9 cellular contexts compared by ENCODE assay signal in genomic region chr4:87896020-87896621, GRCh38.
A peak's percentile ranks its signal among the peaks of the same experiment; 100 is the strongest.
DNase-seq lines count a peak whose midpoint lies in the region; ATAC-seq, FAIRE-seq and TF ChIP-seq lines count a peak whose summit lies in the region.
"Had no signal": no experiment of that assay in that cellular context is flagged by ENCODE, and none has a peak within 500 bp of the region (broad histone marks: within the 10 kb centered on the region; RNA-seq: fewer than 3 reads in every experiment).

No MANE protein-coding gene starts in this region.

- H3K36me3 ChIP-seq in Karpas-422 (ENCODE audit: insufficient read depth, low read length) (no peaks in the 10 kb centered on the region), keratinocyte (ENCODE audit: control insufficient read depth in 2 of 2, extremely low read depth in 1 of 2, insufficient read depth in 2 of 2, low read length in 2 of 2) (no peaks in the 10 kb centered on the region)

- H4K20me1 ChIP-seq in Karpas-422 (ENCODE audit: insufficient read depth, low read depth, low read length) (no peaks in the 10 kb centered on the region), keratinocyte (ENCODE audit: control insufficient read depth, extremely low read depth, insufficient read depth, low read length) (no peaks in the 10 kb centered on the region)

- DNase-seq in CD1c-positive myeloid dendritic cell (ENCODE audit: extremely low spot score) (peak; percentile 82), Karpas-422 (no peak), keratinocyte (ENCODE audit: low read depth, low spot score) (peak; percentile 76), D721Med (ENCODE audit: insufficient read length, low spot score) (no peak), GM10248 (ENCODE audit: extremely low spot score) (no peak)

- no peaks in the 10 kb centered on the region for H3K79me2 ChIP-seq in Karpas-422 (ENCODE audit: low read length)
- no peaks in the 10 kb centered on the region for H3K79me2 ChIP-seq in keratinocyte (ENCODE audit: control insufficient read depth, insufficient read depth, low read length)

- H3K4me1 ChIP-seq in Karpas-422 (ENCODE audit: low read length) (peaks cover 14% of the 10 kb centered on the region), keratinocyte (ENCODE audit: control insufficient read depth, extremely low read depth, insufficient read depth, low read length) (peaks cover 16% of the 10 kb centered on the region)

- dilution Hi-C loops in keratinocyte (cut with MboI; ENCODE audit: extremely low pct_ligation_motif_present, low sequenced_read_pairs), result no loop called here

- H3K9me2 ChIP-seq in Karpas-422 (replicated peaks; ENCODE audit: insufficient read depth, low read length), result no peaks in the 10 kb centered on the region

- H3K27me3 Mint-ChIP-seq in activated T-helper 17 cell treated with anti-CD3 and anti-CD28 coated beads, Interleukin-2, amount 50 U/mL, for 72 hours, result peaks cover 25% of the 10 kb centered on the region

- H3K4me3 ChIP-seq in Karpas-422 (ENCODE audit: low read length) (no peak overlapping the region), keratinocyte (ENCODE audit: control insufficient read depth in 2 of 3, extremely low read depth in 1 of 3, insufficient read depth in 2 of 3, low read depth in 1 of 3, low read length in 3 of 3) (peak overlapping the region in 1 of 3 experiments; percentile 29)

- H3K9me1 ChIP-seq in keratinocyte (ENCODE audit: control insufficient read depth, extremely low read depth, insufficient read depth, low read length), result no peaks in the 10 kb centered on the region

- H3K9me3 ChIP-seq in Karpas-422 (ENCODE audit: low read length) (no peaks in the 10 kb centered on the region), keratinocyte (ENCODE audit: control insufficient read depth, low read depth, low read length) (no peaks in the 10 kb centered on the region)

- TF ChIP-seq CTCF in keratinocyte (optimal IDR thresholded peaks at IDR 0.05 in 1 of 3, IDR thresholded peaks at IDR 0.05 in 1 of 3, conservative IDR thresholded peaks at IDR 0.05 in 1 of 3; ENCODE audit: extremely low read depth in 1 of 3, insufficient read depth in 2 of 3, low read length in 3 of 3), result peak in 1 of 3 experiments; percentile 23
- TF ChIP-seq CTCF in D721Med (IDR thresholded peaks at IDR 0.05; ENCODE audit: insufficient read depth, missing control alignments), result no peak
- TF ChIP-seq CTCF in GM10248 (IDR thresholded peaks at IDR 0.05; ENCODE audit: control extremely low read depth, extremely low read depth, low read depth, missing control alignments), result no peak

- H3K27ac ChIP-seq in Karpas-422 (ENCODE audit: low read length) (no peak overlapping the region), keratinocyte (ENCODE audit: control insufficient read depth, insufficient read depth, low read length) (peak overlapping the region; percentile 49)

- POLR2A ChIA-PET in GM10248 (lab: Yijun Ruan, JAX), result no interaction called here

- peak; percentile 95 for ATAC-seq in activated T-helper 17 cell treated with anti-CD3 and anti-CD28 coated beads, Interleukin-2, amount 50 U/mL, for 72 hours (replicated peaks)
- ATAC-seq in GM21381 (IDR thresholded peaks at IDR 0.05; ENCODE audit: unreplicated experiment), result no peak
- no peak for ATAC-seq in GM21786 (IDR thresholded peaks at IDR 0.05; ENCODE audit: unreplicated experiment)

- CTCF ChIA-PET in GM10248 (lab: Yijun Ruan, JAX), result no interaction called here

- H3K4me2 ChIP-seq in Karpas-422 (ENCODE audit: low read depth, low read length, poor library complexity, severe bottlenecking), result peak overlapping the region; percentile 3
- H3K4me2 ChIP-seq in keratinocyte (ENCODE audit: control insufficient read depth, extremely low read depth, insufficient read depth, low read depth, low read length), result peak overlapping the region; percentile 37

- no peak overlapping the region for H2AFZ ChIP-seq in Karpas-422 (ENCODE audit: low read length)
- peak overlapping the region; percentile 4 for H2AFZ ChIP-seq in keratinocyte (ENCODE audit: control insufficient read depth, low read length)

- H3K4me1 Mint-ChIP-seq in activated T-helper 17 cell treated with anti-CD3 and anti-CD28 coated beads, Interleukin-2, amount 50 U/mL, for 72 hours, result peaks cover 13% of the 10 kb centered on the region

- no peak overlapping the region for H3K27ac Mint-ChIP-seq in activated T-helper 17 cell treated with anti-CD3 and anti-CD28 coated beads, Interleukin-2, amount 50 U/mL, for 72 hours
- H3K27ac Mint-ChIP-seq: dendritic cell treated with granulocyte-macrophage colony-stimulating factor and Interleukin-4, amounts not matched to agents 40 ng/mL and 50 ng/mL, for 4 days had no signal

- no peaks in the 10 kb centered on the region for H3K36me3 Mint-ChIP-seq in activated T-helper 17 cell treated with anti-CD3 and anti-CD28 coated beads, Interleukin-2, amount 50 U/mL, for 72 hours (ENCODE audit: low read depth)

- H3K9ac ChIP-seq in Karpas-422 (ENCODE audit: low read length), result no peak overlapping the region
- no peak overlapping the region for H3K9ac ChIP-seq in keratinocyte (ENCODE audit: control insufficient read depth, extremely low read depth, insufficient read depth, low read length)

- H3K9me3 Mint-ChIP-seq in activated T-helper 17 cell treated with anti-CD3 and anti-CD28 coated beads, Interleukin-2, amount 50 U/mL, for 72 hours, result peaks cover 8% of the 10 kb centered on the region
- H3K9me3 Mint-ChIP-seq: dendritic cell treated with granulocyte-macrophage colony-stimulating factor and Interleukin-4, amounts not matched to agents 40 ng/mL and 50 ng/mL, for 4 days had no signal

- FAIRE-seq in keratinocyte (lab: Jason Lieb, UNC) (peak; percentile 74), D721Med (lab: Jason Lieb, UNC) (no peak)

- H3K4me3 Mint-ChIP-seq in activated T-helper 17 cell treated with anti-CD3 and anti-CD28 coated beads, Interleukin-2, amount 50 U/mL, for 72 hours, result peak overlapping the region; percentile 9
- H3K4me3 Mint-ChIP-seq: dendritic cell treated with granulocyte-macrophage colony-stimulating factor and Interleukin-4, amounts not matched to agents 40 ng/mL and 50 ng/mL, for 4 days had no signal

- H3K27me3 ChIP-seq in Karpas-422 (ENCODE audit: low read length) (no peaks in the 10 kb centered on the region), keratinocyte (ENCODE audit: control insufficient read depth, extremely low read depth, insufficient read depth, low read length) (no peaks in the 10 kb centered on the region)

Comparison
In these comparisons a context has a peak if more than half of its experiments do, and no peak if none do; other contexts are left out.
1. DNase-seq: peak in CD1c-positive myeloid dendritic cell (single experiment) and keratinocyte (single experiment); none in Karpas-422 (single experiment), D721Med (single experiment) and GM10248 (single experiment).